Comparison of ENCODE assay signal across 9 cellular contexts in genomic region chr7:154633641-154634040, GRCh38.
"Had no signal": no experiment of that assay in that cellular context is flagged by ENCODE, and none has a peak within 500 bp of the region (broad histone marks: within the 10 kb centered on the region; RNA-seq: fewer than 3 reads in every experiment).

No MANE protein-coding gene starts in this region.

- H3K9ac ChIP-seq: GM23248 had no signal

- H3K4me3 ChIP-seq: GM23248, HAP-1 had no signal

- H3K27ac ChIP-seq: GM23248 had no signal

- H3K9me3 ChIP-seq: HAP-1 had no signal

- ATAC-seq: HCT116 had no signal

- H3K36me3 ChIP-seq: HAP-1 had no signal

- H2AFZ ChIP-seq: GM23248 had no signal

- FAIRE-seq: HTR-8/SVneo had no signal

- DNase-seq: GM23248, GOT3, H7, HFFc6, IMR-90, KBM-7 had no signal

- H3K4me1 ChIP-seq: HAP-1 had no signal
